In genomic region chr2:123415678-123416077, GRCh38 we compare ENCODE assay signal across 25 cellular contexts.
"Had no signal": no experiment of that assay in that cellular context is flagged by ENCODE, and none has a peak within 500 bp of the region (broad histone marks: within the 10 kb centered on the region; RNA-seq: fewer than 3 reads in every experiment).

No MANE protein-coding gene starts in this region.

- H3K4me1 ChIP-seq: stomach, suprapubic skin, testis, thyroid gland, tibial artery, tibial nerve, transverse colon, upper lobe of left lung, upper lobe of right lung, uterus, vagina had no signal

- H3K27me3 ChIP-seq: stomach, suprapubic skin, testis, thyroid gland, tibial artery, tibial nerve, transverse colon, upper lobe of left lung, upper lobe of right lung, uterus, vagina had no signal

- DNase-seq: stimulated activated CD4-positive, alpha-beta T cell treated with anti-CD3 and anti-CD28 coated beads, Interleukin-2, amount 100 ng/mL, for 48 hours; stimulated activated CD4-positive, alpha-beta T cell treated with anti-CD3 and anti-CD28 coated beads, Interleukin-4, amount 100 ng/mL, for 1 hour; stimulated activated CD4-positive, alpha-beta T cell treated with anti-CD3 and anti-CD28 coated beads, Interleukin-4, amount 100 ng/mL, for 24 hours; stimulated activated CD4-positive, alpha-beta T cell treated with anti-CD3 and anti-CD28 coated beads, Interleukin-4, amount 100 ng/mL, for 4 hours; stimulated activated CD8-positive, alpha-beta memory T cell treated with anti-CD3 and anti-CD28 coated beads, Interleukin-4, amount 100 ng/mL, for 48 hours; stimulated activated naive B cell treated with anti-CD40 and anti-IgM and Interleukin-4, amounts not matched to agents 10 μg/mL and 1 μg/mL and 100 μg/mL, for 72 hours; stimulated activated naive CD4-positive, alpha-beta T cell; stimulated activated naive CD4-positive, alpha-beta T cell treated with Interleukin-2 at 50 U/mL for 16 hours; stimulated activated naive CD8-positive, alpha-beta T cell treated with anti-CD3 and anti-CD28 coated beads, Interleukin-15, amount 100 ng/mL, for 72 hours; stimulated activated naive CD8-positive, alpha-beta T cell treated with anti-CD3 and anti-CD28 coated beads, Interleukin-15, Interleukin-2, amounts not matched to agents 100 U/mL and 50 U/mL, for 24 hours; stomach; substantia nigra; testis; thyroid gland; tibial artery; transverse colon; trophoblast cell; upper lobe of left lung; upper lobe of right lung; uterus had no signal

- H3K4me3 ChIP-seq: stomach, suprapubic skin, testis, thoracic aorta, thyroid gland, tibial artery, tibial nerve, transverse colon, upper lobe of left lung, upper lobe of right lung, uterus, vagina had no signal

- H3K27ac ChIP-seq: stomach, suprapubic skin, testis, thoracic aorta, thyroid gland, tibial artery, tibial nerve, transverse colon, upper lobe of left lung, upper lobe of right lung, uterus, vagina had no signal

- FAIRE-seq: urothelium cell line had no signal

- H3K9me3 ChIP-seq: suprapubic skin, testis, thoracic aorta, thyroid gland, tibial artery, tibial nerve, transverse colon, upper lobe of left lung, upper lobe of right lung, uterus, vagina had no signal

- H3K36me3 ChIP-seq: stomach, suprapubic skin, thoracic aorta, thyroid gland, tibial artery, tibial nerve, transverse colon, upper lobe of left lung, upper lobe of right lung, uterus, vagina had no signal
